In genomic region chr15:35998637-35999036, GRCh38 we compare ENCODE assay signal across 19 cellular contexts.
DNase-seq lines count a peak whose midpoint lies in the region; ATAC-seq and TF ChIP-seq lines count a peak whose summit lies in the region.
"Had no signal": no experiment of that assay in that cellular context is flagged by ENCODE, and none has a peak within 500 bp of the region (broad histone marks: within the 10 kb centered on the region; RNA-seq: fewer than 3 reads in every experiment).

No MANE protein-coding gene starts in this region.

- peak; percentile 42 for ATAC-seq in PC-3
- no peak for ATAC-seq in GM21737 (IDR thresholded peaks at IDR 0.05; ENCODE audit: unreplicated experiment)
- ATAC-seq: A549; CD8-positive, alpha-beta T cell had no signal

- intact Hi-C loops in PC-3 (cut with micrococcal nuclease): no loop called here

- H3K79me2 ChIP-seq in PC-3 (ENCODE audit: low read length): no peaks in the 10 kb centered on the region
- no peaks in the 10 kb centered on the region for H3K79me2 ChIP-seq in smooth muscle cell (ENCODE audit: low read depth)

- H3K9me2 ChIP-seq in PC-3 (replicated peaks; ENCODE audit: low read length): no peaks in the 10 kb centered on the region

- no peak overlapping the region for H2AFZ ChIP-seq in PC-3 (ENCODE audit: low read length)
- H2AFZ ChIP-seq in smooth muscle cell (ENCODE audit: low read depth): peak overlapping the region; percentile 62

- no peaks in the 10 kb centered on the region for H4K20me1 ChIP-seq in PC-3 (ENCODE audit: low read length)
- no peaks in the 10 kb centered on the region for H4K20me1 ChIP-seq in smooth muscle cell (ENCODE audit: low read depth)
- H4K20me1 ChIP-seq: BLaER1 treated with 17β-estradiol and CSF1 and Interleukin-3, amounts not matched to agents 10 nM and 100 nM had no signal

- H3K4me3 ChIP-seq in HEK293 (ENCODE audit: low read depth, low read length) (no peak overlapping the region), PC-3 (ENCODE audit: low read length) (no peak overlapping the region), smooth muscle cell (no peak overlapping the region)
- H3K4me3 ChIP-seq: A549; BLaER1 treated with 17β-estradiol and CSF1 and Interleukin-3, amounts not matched to agents 10 nM and 100 nM had no signal

- H3K27ac ChIP-seq in HEK293 (ENCODE audit: extremely low read depth, low read depth, low read length) (no peak overlapping the region), PC-3 (ENCODE audit: low read length) (no peak overlapping the region), smooth muscle cell (ENCODE audit: low read depth) (no peak overlapping the region)
- H3K27ac ChIP-seq: 22Rv1; A549; BLaER1 treated with 17β-estradiol and CSF1 and Interleukin-3, amounts not matched to agents 10 nM and 100 nM; C4-2B had no signal

- H3K4me1 Mint-ChIP-seq in nephron: no peaks in the 10 kb centered on the region
- H3K4me1 Mint-ChIP-seq: B cell had no signal

- H3K4me1 ChIP-seq in HEK293 (ENCODE audit: control insufficient read depth, insufficient read depth, low read length) (no peaks in the 10 kb centered on the region; the same call in 1 of the 2 replicates), PC-3 (ENCODE audit: insufficient read depth, low read length) (no peaks in the 10 kb centered on the region), smooth muscle cell (ENCODE audit: low read depth) (no peaks in the 10 kb centered on the region)
- H3K4me1 ChIP-seq: A549; BLaER1 treated with 17β-estradiol and CSF1 and Interleukin-3, amounts not matched to agents 10 nM and 100 nM; Caco-2 had no signal

- peaks cover 8% of the 10 kb centered on the region for H3K9me3 Mint-ChIP-seq in nephron
- H3K9me3 Mint-ChIP-seq: CD4-positive, alpha-beta T cell; CD8-positive, alpha-beta T cell had no signal

- H3K27me3 ChIP-seq in PC-3 (ENCODE audit: low read length) (no peaks in the 10 kb centered on the region), smooth muscle cell (ENCODE audit: low read depth) (peaks cover 45% of the 10 kb centered on the region)
- H3K27me3 ChIP-seq: BLaER1 treated with 17β-estradiol and CSF1 and Interleukin-3, amounts not matched to agents 10 nM and 100 nM had no signal

- H3K4me2 ChIP-seq in PC-3 (ENCODE audit: low read length) (no peak overlapping the region), smooth muscle cell (no peak overlapping the region)
- H3K4me2 ChIP-seq: A549; BLaER1 treated with 17β-estradiol and CSF1 and Interleukin-3, amounts not matched to agents 10 nM and 100 nM had no signal

- no peak for TF ChIP-seq CTCF in HEK293 (tag by site-specific recombination; IDR thresholded peaks at IDR 0.05)
- no peak for TF ChIP-seq CTCF in PC-3 (conservative IDR thresholded peaks at IDR 0.05; ENCODE audit: low read depth, low read length)
- no peak for TF ChIP-seq CTCF in nephron (IDR thresholded peaks at IDR 0.05; ENCODE audit: unreplicated experiment in 3 of 3)
- TF ChIP-seq CTCF in smooth muscle cell (IDR thresholded peaks at IDR 0.05; ENCODE audit: borderline replicate concordance, insufficient read depth, poor library complexity, severe bottlenecking): no peak

- H3F3A ChIP-seq in PC-3 (ENCODE audit: low read length, unreplicated experiment) (no peaks in the 10 kb centered on the region), smooth muscle cell (ENCODE audit: low read depth) (no peaks in the 10 kb centered on the region)

- 80% methylated on average over 3 of the region's 3 CpGs for WGBS in smooth muscle cell (ENCODE audit: low lambda C conversion rate)

- H3K9me3 ChIP-seq in HEK293 (ENCODE audit: control insufficient read depth, insufficient read depth, low read depth, low read length): no peaks in the 10 kb centered on the region
- H3K9me3 ChIP-seq in PC-3 (ENCODE audit: low read length): no peaks in the 10 kb centered on the region
- no peaks in the 10 kb centered on the region for H3K9me3 ChIP-seq in smooth muscle cell (replicated peaks; ENCODE audit: low read depth)
- H3K9me3 ChIP-seq: A549; BLaER1 treated with 17β-estradiol and CSF1 and Interleukin-3, amounts not matched to agents 10 nM and 100 nM; Caco-2 had no signal

- POLR2A ChIA-PET in HEK293 (lab: Yijun Ruan, JAX) (no interaction called here), PC-3 (lab: Charles Lee; ENCODE audit: unreplicated experiment) (no interaction called here)

- H3K4me3 Mint-ChIP-seq in nephron: no peak overlapping the region
- H3K4me3 Mint-ChIP-seq: B cell; CD4-positive, alpha-beta T cell; CD8-positive, alpha-beta T cell had no signal

- H3K27me3 Mint-ChIP-seq in nephron (ENCODE audit: low read depth): no peaks in the 10 kb centered on the region
- H3K27me3 Mint-ChIP-seq: B cell; CD4-positive, alpha-beta T cell had no signal

- BruUV-seq in PC-3 (replicated peaks; lab: Mats Ljungman, UMichigan): no TSS peak

- no peak overlapping the region for H3K9ac ChIP-seq in PC-3 (ENCODE audit: low read length)
- H3K9ac ChIP-seq in smooth muscle cell (ENCODE audit: low read depth): no peak overlapping the region
- H3K9ac ChIP-seq: BLaER1 treated with 17β-estradiol and CSF1 and Interleukin-3, amounts not matched to agents 10 nM and 100 nM had no signal

- H3K36me3 Mint-ChIP-seq in nephron (ENCODE audit: low read depth): peaks cover 4% of the 10 kb centered on the region
- H3K36me3 Mint-ChIP-seq: CD8-positive, alpha-beta T cell had no signal

- CTCF ChIA-PET in HEK293 (lab: Yijun Ruan, JAX): no interaction called here
- CTCF ChIA-PET in PC-3 (lab: Charles Lee): no interaction called here

- DNase-seq in PC-3 (no peak), smooth muscle cell (lab: John Stamatoyannopoulos, UW; ENCODE audit: unreplicated experiment) (no peak), NCI-H128 (lab: John Stamatoyannopoulos, UW; ENCODE audit: unreplicated experiment) (no peak), UCSD-AML1 (lab: John Stamatoyannopoulos, UW; ENCODE audit: unreplicated experiment) (no peak)
- DNase-seq: AML-193; Caco-2; Calu3; CD4-positive, alpha-beta T cell; CD8-positive, alpha-beta T cell; DMS79 treated with DMSO at 0.1 percent for 48 hours; GF-D8 had no signal

- H3K27ac Mint-ChIP-seq in nephron: peak overlapping the region in 2 of 3 experiments; percentile 4 to 15
- H3K27ac Mint-ChIP-seq: B cell; CD4-positive, alpha-beta T cell; CD8-positive, alpha-beta T cell had no signal

- H3K36me3 ChIP-seq in HEK293 (ENCODE audit: control insufficient read depth in 2 of 2, insufficient read depth in 1 of 2, low read length in 2 of 2): no peaks in the 10 kb centered on the region
- H3K36me3 ChIP-seq in PC-3 (ENCODE audit: low read depth, low read length): no peaks in the 10 kb centered on the region
- H3K36me3 ChIP-seq in smooth muscle cell (ENCODE audit: low read depth): no peaks in the 10 kb centered on the region
- H3K36me3 ChIP-seq: BLaER1 treated with 17β-estradiol and CSF1 and Interleukin-3, amounts not matched to agents 10 nM and 100 nM had no signal

TF ChIP-seq in HEK293, 187 proteins besides CTCF, POLR2A, EP300 and RAD21 (continues in another document):
- TF ChIP-seq GLIS2 (tag by site-specific recombination; IDR thresholded peaks at IDR 0.05): no peak
- no peak for TF ChIP-seq ZNF792 (tag by site-specific recombination; IDR thresholded peaks at IDR 0.05)
- TF ChIP-seq ZNF18 (tag by site-specific recombination; IDR thresholded peaks at IDR 0.05): 0 out of 2 replicates have a peak, but pooled peaks have one; percentile 54
- TF ChIP-seq ZNF76 (tag by site-specific recombination; IDR thresholded peaks at IDR 0.05; ENCODE audit: borderline replicate concordance, low read depth): no peak
- TF ChIP-seq ZNF449 (tag by site-specific recombination; IDR thresholded peaks at IDR 0.05): no peak
- TF ChIP-seq ZNF658 (tag by site-specific recombination; IDR thresholded peaks at IDR 0.05): no peak
- TF ChIP-seq PRDM6 (tag by site-specific recombination; IDR thresholded peaks at IDR 0.05): peak; percentile 80
